Comparison of ENCODE assay signal across 1 cellular context in the genomic region with DNA sequence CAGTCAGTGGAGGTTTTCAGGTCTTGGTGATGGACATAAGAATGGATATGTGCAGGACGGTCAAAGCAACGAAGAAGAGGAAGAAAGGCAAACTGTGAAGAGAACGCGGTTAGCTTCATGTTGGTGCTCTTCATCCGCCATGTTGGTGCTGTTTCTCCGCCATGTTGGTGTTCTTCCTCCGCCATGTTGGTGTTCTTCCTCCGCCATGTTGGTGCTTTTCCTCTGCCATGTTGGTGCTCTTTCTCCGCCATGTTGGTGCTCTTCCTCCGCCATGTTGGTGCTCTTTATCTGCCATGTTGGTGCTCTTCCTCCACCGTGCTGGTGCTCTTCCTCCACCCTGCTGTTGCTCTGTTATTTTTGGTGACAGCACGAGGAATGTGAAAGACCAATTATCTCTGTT.
TF ChIP-seq lines count a peak whose summit lies in the region.

No MANE protein-coding gene starts in this region.

TF ChIP-seq in SK-N-SH, 30 proteins besides CTCF, POLR2A, EP300 and RAD21 (continued from another document):
- TF ChIP-seq, protein P1, sequence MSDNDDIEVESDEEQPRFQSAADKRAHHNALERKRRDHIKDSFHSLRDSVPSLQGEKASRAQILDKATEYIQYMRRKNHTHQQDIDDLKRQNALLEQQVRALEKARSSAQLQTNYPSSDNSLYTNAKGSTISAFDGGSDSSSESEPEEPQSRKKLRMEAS (IDR thresholded peaks at IDR 0.05; ENCODE audit: low read depth): no peak
- TF ChIP-seq FOXM1 (IDR thresholded peaks at IDR 0.05; ENCODE audit: low read depth): no peak
- no peak for TF ChIP-seq GABPA (IDR thresholded peaks at IDR 0.05; ENCODE audit: low read depth)
- TF ChIP-seq NRF1 (IDR thresholded peaks at IDR 0.05; ENCODE audit: low read depth, low read length): no peak
- TF ChIP-seq RCOR1 (IDR thresholded peaks at IDR 0.05; ENCODE audit: low read length): no peak
- no peak for TF ChIP-seq FOSL2 (IDR thresholded peaks at IDR 0.05; ENCODE audit: borderline replicate concordance, low read depth)
- TF ChIP-seq TCF12 (IDR thresholded peaks at IDR 0.05): no peak
- TF ChIP-seq, protein P2, sequence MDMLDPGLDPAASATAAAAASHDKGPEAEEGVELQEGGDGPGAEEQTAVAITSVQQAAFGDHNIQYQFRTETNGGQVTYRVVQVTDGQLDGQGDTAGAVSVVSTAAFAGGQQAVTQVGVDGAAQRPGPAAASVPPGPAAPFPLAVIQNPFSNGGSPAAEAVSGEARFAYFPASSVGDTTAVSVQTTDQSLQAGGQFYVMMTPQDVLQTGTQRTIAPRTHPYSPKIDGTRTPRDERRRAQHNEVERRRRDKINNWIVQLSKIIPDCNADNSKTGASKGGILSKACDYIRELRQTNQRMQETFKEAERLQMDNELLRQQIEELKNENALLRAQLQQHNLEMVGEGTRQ (IDR thresholded peaks at IDR 0.05; ENCODE audit: borderline replicate concordance, low read depth, low read length): no peak
- no peak for TF ChIP-seq POLR2AphosphoS5 (IDR thresholded peaks at IDR 0.05; ENCODE audit: low read depth, low read length)
- no peak for TF ChIP-seq SMC3 (IDR thresholded peaks at IDR 0.05; ENCODE audit: low read depth, low read length)
- TF ChIP-seq TAF1 (IDR thresholded peaks at IDR 0.05; ENCODE audit: borderline replicate concordance, low read depth, low read length): no peak
- TF ChIP-seq NFIC (IDR thresholded peaks at IDR 0.05; ENCODE audit: borderline replicate concordance): no peak
- TF ChIP-seq, protein P3, sequence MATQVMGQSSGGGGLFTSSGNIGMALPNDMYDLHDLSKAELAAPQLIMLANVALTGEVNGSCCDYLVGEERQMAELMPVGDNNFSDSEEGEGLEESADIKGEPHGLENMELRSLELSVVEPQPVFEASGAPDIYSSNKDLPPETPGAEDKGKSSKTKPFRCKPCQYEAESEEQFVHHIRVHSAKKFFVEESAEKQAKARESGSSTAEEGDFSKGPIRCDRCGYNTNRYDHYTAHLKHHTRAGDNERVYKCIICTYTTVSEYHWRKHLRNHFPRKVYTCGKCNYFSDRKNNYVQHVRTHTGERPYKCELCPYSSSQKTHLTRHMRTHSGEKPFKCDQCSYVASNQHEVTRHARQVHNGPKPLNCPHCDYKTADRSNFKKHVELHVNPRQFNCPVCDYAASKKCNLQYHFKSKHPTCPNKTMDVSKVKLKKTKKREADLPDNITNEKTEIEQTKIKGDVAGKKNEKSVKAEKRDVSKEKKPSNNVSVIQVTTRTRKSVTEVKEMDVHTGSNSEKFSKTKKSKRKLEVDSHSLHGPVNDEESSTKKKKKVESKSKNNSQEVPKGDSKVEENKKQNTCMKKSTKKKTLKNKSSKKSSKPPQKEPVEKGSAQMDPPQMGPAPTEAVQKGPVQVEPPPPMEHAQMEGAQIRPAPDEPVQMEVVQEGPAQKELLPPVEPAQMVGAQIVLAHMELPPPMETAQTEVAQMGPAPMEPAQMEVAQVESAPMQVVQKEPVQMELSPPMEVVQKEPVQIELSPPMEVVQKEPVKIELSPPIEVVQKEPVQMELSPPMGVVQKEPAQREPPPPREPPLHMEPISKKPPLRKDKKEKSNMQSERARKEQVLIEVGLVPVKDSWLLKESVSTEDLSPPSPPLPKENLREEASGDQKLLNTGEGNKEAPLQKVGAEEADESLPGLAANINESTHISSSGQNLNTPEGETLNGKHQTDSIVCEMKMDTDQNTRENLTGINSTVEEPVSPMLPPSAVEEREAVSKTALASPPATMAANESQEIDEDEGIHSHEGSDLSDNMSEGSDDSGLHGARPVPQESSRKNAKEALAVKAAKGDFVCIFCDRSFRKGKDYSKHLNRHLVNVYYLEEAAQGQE (IDR thresholded peaks at IDR 0.05; ENCODE audit: low read depth, low read length): no peak
